Comparison of ENCODE assay signal across 10 cellular contexts in genomic region chr21:34968414-34969333, GRCh38.
DNase-seq lines count a peak whose midpoint lies in the region; ATAC-seq, FAIRE-seq and TF ChIP-seq lines count a peak whose summit lies in the region.
"Had no signal": no experiment of that assay in that cellular context is flagged by ENCODE, and none has a peak within 500 bp of the region (broad histone marks: within the 10 kb centered on the region; RNA-seq: fewer than 3 reads in every experiment).

No MANE protein-coding gene starts in this region.

- no peak for TF ChIP-seq POLR2A in uterus (IDR thresholded peaks at IDR 0.05)

- no peaks in the 10 kb centered on the region for H3K9me3 ChIP-seq in PC-3 (ENCODE audit: low read length)
- no peaks in the 10 kb centered on the region for H3K9me3 ChIP-seq in uterus
- no peaks in the 10 kb centered on the region for H3K9me3 ChIP-seq in tibial artery

- no peak overlapping the region for H2AFZ ChIP-seq in PC-3 (ENCODE audit: low read length)

- FAIRE-seq in GM19239 (lab: Jason Lieb, UNC), result no peak

- intact Hi-C loops in PC-3 (cut with micrococcal nuclease) (loop anchor here (5.0 kb wide), 1 partner anchor 66 kb away; no protein-coding TSS in a partner anchor), uterus (cut with DNase I; ENCODE audit: low total_unique reads) (no loop called here), tibial artery (cut with DNase I; ENCODE audit: low total_unique reads) (no loop called here)

- DNase-seq in activated T-cell treated with anti-CD3 and anti-CD28 coated beads for 24 hours (ENCODE audit: low read depth) (peak; percentile 35), PC-3 (no peak), GM19239 (ENCODE audit: insufficient read length, low spot score) (no peak), uterus (no peak), tibial artery (no peak)
- no peak for DNase-seq in activated T-cell treated with anti-CD3 and anti-CD28 coated beads, Interleukin-2, amount 50 U/mL, for 1 hour
- DNase-seq in activated naive CD4-positive, alpha-beta T cell treated with anti-CD3 and anti-CD28 coated beads, Interleukin-2, amount 50 U/mL, for 72 hours (ENCODE audit: low spot score in 2 of 2), result peak in 1 of 2 donors; percentile 59
- DNase-seq: activated effector memory CD4-positive, alpha-beta T cell treated with anti-CD3 and anti-CD28 coated beads, Interleukin-2, amount 50 U/mL, for 16 hours; left colon had no signal

- H3K4me2 ChIP-seq in PC-3 (ENCODE audit: low read length), result peak overlapping the region; percentile 55; the same call in 1 of the 2 replicates

- POLR2A ChIA-PET in PC-3 (lab: Charles Lee; ENCODE audit: unreplicated experiment), result no interaction called here

- peaks cover 36% of the 10 kb centered on the region for H3K79me2 ChIP-seq in PC-3 (ENCODE audit: low read length)

- no peaks in the 10 kb centered on the region for H3K27me3 Mint-ChIP-seq in stimulated activated memory B cell treated with anti-CD40 and anti-IgM and Interleukin-4, amounts not matched to agents 10 μg/mL and 1 μg/mL and 100 μg/mL, for 72 hours

- ATAC-seq in PC-3, result no peak
- peak; percentile 70 to 72 for ATAC-seq in activated naive CD4-positive, alpha-beta T cell treated with anti-CD3 and anti-CD28 coated beads, Interleukin-2, amount 50 U/mL, for 72 hours
- peak; percentile 72 for ATAC-seq in stimulated activated memory B cell treated with anti-CD40 and anti-IgM and Interleukin-4, amounts not matched to agents 10 μg/mL and 1 μg/mL and 100 μg/mL, for 72 hours
- ATAC-seq: left colon had no signal

- CTCF ChIA-PET in PC-3 (lab: Charles Lee), result no interaction called here

- H3K36me3 Mint-ChIP-seq in activated naive CD4-positive, alpha-beta T cell treated with anti-CD3 and anti-CD28 coated beads, Interleukin-2, amount 50 U/mL, for 72 hours, result peaks cover 2 to 25% of the 10 kb centered on the region in 2 donors
- peaks cover 53% of the 10 kb centered on the region for H3K36me3 Mint-ChIP-seq in stimulated activated memory B cell treated with anti-CD40 and anti-IgM and Interleukin-4, amounts not matched to agents 10 μg/mL and 1 μg/mL and 100 μg/mL, for 72 hours

- no peaks in the 10 kb centered on the region for H3K9me2 ChIP-seq in PC-3 (replicated peaks; ENCODE audit: low read length)

- H3F3A ChIP-seq in PC-3 (ENCODE audit: low read length, unreplicated experiment), result no peaks in the 10 kb centered on the region

- H3K4me1 Mint-ChIP-seq in stimulated activated memory B cell treated with anti-CD40 and anti-IgM and Interleukin-4, amounts not matched to agents 10 μg/mL and 1 μg/mL and 100 μg/mL, for 72 hours, result peaks cover 62% of the 10 kb centered on the region

- H3K27me3 ChIP-seq in PC-3 (ENCODE audit: low read length) (no peaks in the 10 kb centered on the region), uterus (no peaks in the 10 kb centered on the region), tibial artery (peaks cover 0 to 3% of the 10 kb centered on the region in 2 donors)

- no peaks in the 10 kb centered on the region for H4K20me1 ChIP-seq in PC-3 (ENCODE audit: low read length)

- TF ChIP-seq CTCF in PC-3 (conservative IDR thresholded peaks at IDR 0.05; ENCODE audit: low read depth, low read length) (no peak), uterus (IDR thresholded peaks at IDR 0.05) (no peak), tibial artery (IDR thresholded peaks at IDR 0.05) (no peak)

- H3K27ac ChIP-seq in PC-3 (ENCODE audit: low read length) (peak overlapping the region; percentile 85), uterus (no peak overlapping the region), tibial artery (no peak overlapping the region)

- H3K36me3 ChIP-seq in PC-3 (ENCODE audit: low read depth, low read length) (no peaks in the 10 kb centered on the region), uterus (no peaks in the 10 kb centered on the region), tibial artery (no peaks in the 10 kb centered on the region)

- H3K9me3 Mint-ChIP-seq in activated naive CD4-positive, alpha-beta T cell treated with anti-CD3 and anti-CD28 coated beads, Interleukin-2, amount 50 U/mL, for 72 hours, result peaks cover 0 to 5% of the 10 kb centered on the region in 2 donors
- H3K9me3 Mint-ChIP-seq in stimulated activated memory B cell treated with anti-CD40 and anti-IgM and Interleukin-4, amounts not matched to agents 10 μg/mL and 1 μg/mL and 100 μg/mL, for 72 hours, result no peaks in the 10 kb centered on the region

- H3K27ac Mint-ChIP-seq in activated naive CD4-positive, alpha-beta T cell treated with anti-CD3 and anti-CD28 coated beads, Interleukin-2, amount 50 U/mL, for 72 hours, result peak overlapping the region; percentile 99 to 100
- peak overlapping the region; percentile 92 for H3K27ac Mint-ChIP-seq in stimulated activated memory B cell treated with anti-CD40 and anti-IgM and Interleukin-4, amounts not matched to agents 10 μg/mL and 1 μg/mL and 100 μg/mL, for 72 hours

- no peak overlapping the region for H3K4me3 ChIP-seq in PC-3 (ENCODE audit: low read length)
- no peak overlapping the region for H3K4me3 ChIP-seq in uterus
- no peak overlapping the region for H3K4me3 ChIP-seq in tibial artery

- H3K4me1 ChIP-seq in PC-3 (ENCODE audit: insufficient read depth, low read length), result peaks cover 42% of the 10 kb centered on the region
- no peaks in the 10 kb centered on the region for H3K4me1 ChIP-seq in uterus
- no peaks in the 10 kb centered on the region for H3K4me1 ChIP-seq in tibial artery

- H3K9ac ChIP-seq in PC-3 (ENCODE audit: low read length), result peak overlapping the region; percentile 39; the same call in 1 of the 2 replicates

- no TSS peak for BruUV-seq in PC-3 (replicated peaks; lab: Mats Ljungman, UMichigan)

- peak overlapping the region; percentile 44 for H3K4me3 Mint-ChIP-seq in stimulated activated memory B cell treated with anti-CD40 and anti-IgM and Interleukin-4, amounts not matched to agents 10 μg/mL and 1 μg/mL and 100 μg/mL, for 72 hours
